ENCODE assay signal across 24 cellular contexts in genomic region chr6:166338854-166339253, GRCh38. TPM values are rescaled to one million over a fixed set of nuclear protein-coding genes. Genes with fewer than 3 reads are reported as not detected.
DNase-seq lines count a peak whose midpoint lies in the region; ATAC-seq and TF ChIP-seq lines count a peak whose summit lies in the region.
"Had no signal": no experiment of that assay in that cellular context is flagged by ENCODE, and none has a peak within 500 bp of the region (broad histone marks: within the 10 kb centered on the region; RNA-seq: fewer than 3 reads in every experiment).

No MANE protein-coding gene starts in this region.

- intact Hi-C loops in IMR-90 (cut with micrococcal nuclease): no loop called here

- peaks cover 12% of the 10 kb centered on the region for H3K9me1 ChIP-seq in IMR-90 (ENCODE audit: insufficient read depth, low read length)

- in situ Hi-C loops in IMR-90 (cut with MboI; ENCODE audit: low sequenced_read_pairs): no loop called here

- H3K23ac ChIP-seq in IMR-90 (ENCODE audit: low read depth, low read length): no peak overlapping the region

- H3K79me1 ChIP-seq in IMR-90 (ENCODE audit: low read depth in 1 of 2, low read length in 2 of 2): peaks cover 22 to 81% of the 10 kb centered on the region in 2 experiments

- H2BK15ac ChIP-seq in IMR-90 (ENCODE audit: low read depth, low read length): no peak overlapping the region

- H3K9ac ChIP-seq in BLaER1 (no peak overlapping the region), DND-41 (ENCODE audit: low read depth, low read length) (no peak overlapping the region), IMR-90 (ENCODE audit: low read depth, low read length) (no peak overlapping the region)
- H3K9ac ChIP-seq: KMS-11 had no signal

- ATAC-seq in DND-41 (ENCODE audit: insufficient read depth, low read depth): no peak
- ATAC-seq in IMR-90 (ENCODE audit: low read depth): no peak
- no peak for ATAC-seq in GM18502 (IDR thresholded peaks at IDR 0.05; ENCODE audit: poor library complexity, unreplicated experiment)
- ATAC-seq: A549, T-cell had no signal

- H3K18ac ChIP-seq in IMR-90 (ENCODE audit: low read depth, low read length): no peak overlapping the region

- CTCF ChIA-PET in IMR-90 (lab: Yijun Ruan, JAX): no interaction called here

- no peak for TF ChIP-seq POLR2A in IMR-90 (IDR thresholded peaks at IDR 0.05; ENCODE audit: low read depth, low read length)

- peaks cover 91% of the 10 kb centered on the region for H3K79me2 ChIP-seq in DND-41 (ENCODE audit: insufficient read depth, low read length)
- peaks cover 88% of the 10 kb centered on the region for H3K79me2 ChIP-seq in osteoblast (ENCODE audit: insufficient read depth, low read length)

- dilution Hi-C loops in IMR-90 (cut with HindIII; ENCODE audit: low sequenced_read_pairs, unreplicated experiment): no loop called here

- H2BK5ac ChIP-seq in IMR-90 (ENCODE audit: low read depth, low read length, poor library complexity, severe bottlenecking): no peak overlapping the region

- H3K56ac ChIP-seq in IMR-90 (ENCODE audit: extremely low read depth, insufficient read depth, low read length): no peak overlapping the region

- no peak overlapping the region for H2BK20ac ChIP-seq in IMR-90 (ENCODE audit: low read depth, low read length)

- H3K4me2 ChIP-seq in BLaER1 (peak overlapping the region; percentile 87), DND-41 (ENCODE audit: insufficient read depth, low read length) (peak overlapping the region; percentile 67), IMR-90 (ENCODE audit: low read depth, low read length) (no peak overlapping the region), osteoblast (ENCODE audit: insufficient read depth, low read length) (no peak overlapping the region)
- H3K4me2 ChIP-seq: A549, KMS-11 had no signal

- H3K27me3 ChIP-seq in BLaER1 (no peaks in the 10 kb centered on the region), DND-41 (ENCODE audit: insufficient read depth, low read length, poor library complexity) (no peaks in the 10 kb centered on the region), IMR-90 (ENCODE audit: control insufficient read depth, insufficient read depth, low read length) (no peaks in the 10 kb centered on the region), osteoblast (ENCODE audit: insufficient read depth, low read length) (no peaks in the 10 kb centered on the region)
- H3K27me3 ChIP-seq: SJSA1 had no signal

- no TSS peak for BruUV-seq in IMR-90 (replicated peaks; lab: Mats Ljungman, UMichigan)

- H2AFZ ChIP-seq in DND-41 (ENCODE audit: low read depth, low read length) (no peak overlapping the region), IMR-90 (replicated peaks; ENCODE audit: low read length, poor library complexity) (no peak overlapping the region), osteoblast (ENCODE audit: low read length) (no peak overlapping the region)

- no peak overlapping the region for H4K91ac ChIP-seq in IMR-90 (ENCODE audit: insufficient read depth, low read depth, low read length)

- no peak overlapping the region for H2AK5ac ChIP-seq in IMR-90 (ENCODE audit: low read depth, low read length)

- H4K20me1 ChIP-seq in BLaER1: peaks cover 74% of the 10 kb centered on the region
- H4K20me1 ChIP-seq in DND-41 (ENCODE audit: insufficient read depth, low read length): peaks cover 46% of the 10 kb centered on the region
- H4K20me1 ChIP-seq in IMR-90 (ENCODE audit: insufficient read depth, low read length): peaks cover 65% of the 10 kb centered on the region
- H4K20me1 ChIP-seq in osteoblast (ENCODE audit: insufficient read depth, low read length): peaks cover 60% of the 10 kb centered on the region

- H4K8ac ChIP-seq in IMR-90 (ENCODE audit: low read depth in 2 of 2, low read length in 2 of 2): no peak overlapping the region

- H3K4me3 ChIP-seq in BLaER1 (no peak overlapping the region), DND-41 (ENCODE audit: low read depth in 1 of 2, low read length in 2 of 2) (peak overlapping the region in 1 of 2 experiments; percentile 76; a peak in 2 of 4 replicates), IMR-90 (ENCODE audit: insufficient read depth, low read depth, low read length) (no peak overlapping the region), osteoblast (ENCODE audit: insufficient read depth, low read length) (no peak overlapping the region)
- H3K4me3 ChIP-seq: A549, SJSA1 had no signal

- no peak overlapping the region for H3K4ac ChIP-seq in IMR-90 (ENCODE audit: low read depth, low read length)

- H2BK120ac ChIP-seq in IMR-90 (ENCODE audit: low read depth, low read length): no peak overlapping the region

- TF ChIP-seq RAD21 in IMR-90 (IDR thresholded peaks at IDR 0.05; ENCODE audit: low read length): no peak

- H3K14ac ChIP-seq in IMR-90 (replicated peaks; ENCODE audit: low read depth, low read length): no peak overlapping the region

- DNase-seq in DND-41 (no peak), IMR-90 (no peak), osteoblast (ENCODE audit: insufficient read length, low spot score, missing footprints) (peak; percentile 83), iPS-NIHi11 (ENCODE audit: low spot score) (no peak)
- no peak for DNase-seq in NK-92 treated with Interleukin-12 subunit alpha and Interleukin-12 subunit beta, amount 100 ng/mL, for 24 hours (lab: John Stamatoyannopoulos, UW)
- DNase-seq: AML-193, Calu3, DMS79 treated with DMSO at 0.1 percent for 48 hours, HCEC 1CT, NCI-H1092, NCI-H1417 treated with DMSO at 0.1 percent for 48 hours, NCI-H1694 treated with DMSO at 0.1 percent for 48 hours, NCI-H2081, NCI-H2227 treated with DMSO at 0.1 percent for 48 hours, NCI-H526 treated with DMSO at 0.1 percent for 48 hours, Right ventricle myocardium superior, RPMI8226, T-cell had no signal

- H3K27ac ChIP-seq in BLaER1 (no peak overlapping the region), DND-41 (ENCODE audit: low read length) (peak overlapping the region; percentile 4; the same call in 1 of the 2 replicates), IMR-90 (ENCODE audit: insufficient read depth, low read length) (no peak overlapping the region), osteoblast (ENCODE audit: low read depth, low read length) (no peak overlapping the region)
- H3K27ac ChIP-seq: A549, KMS-11, SJSA1 had no signal

- H3K9me3 ChIP-seq in BLaER1: no peaks in the 10 kb centered on the region
- H3K9me3 ChIP-seq in DND-41 (ENCODE audit: insufficient read depth, low read length, severe bottlenecking): no peaks in the 10 kb centered on the region
- H3K9me3 ChIP-seq in IMR-90 (ENCODE audit: control insufficient read depth, insufficient read depth, low read length): no peaks in the 10 kb centered on the region
- no peaks in the 10 kb centered on the region for H3K9me3 ChIP-seq in osteoblast (ENCODE audit: low read depth, low read length)
- H3K9me3 ChIP-seq: A549, SJSA1 had no signal

- no peak overlapping the region for H4K5ac ChIP-seq in IMR-90 (ENCODE audit: low read depth, low read length)

- peaks cover 86% of the 10 kb centered on the region for H3K4me1 ChIP-seq in BLaER1
- H3K4me1 ChIP-seq in DND-41 (ENCODE audit: insufficient read depth, low read length): peaks cover 86% of the 10 kb centered on the region
- H3K4me1 ChIP-seq in IMR-90 (ENCODE audit: control insufficient read depth, insufficient read depth, low read length): no peaks in the 10 kb centered on the region; the same call in 1 of the 2 replicates
- peaks cover 14% of the 10 kb centered on the region for H3K4me1 ChIP-seq in osteoblast (ENCODE audit: insufficient read depth, low read length)

- H3K36me3 ChIP-seq in BLaER1 (peaks cover 58% of the 10 kb centered on the region), DND-41 (ENCODE audit: insufficient read depth, low read length) (peaks cover 60% of the 10 kb centered on the region), IMR-90 (ENCODE audit: control insufficient read depth, insufficient read depth, low read length) (peaks cover 22% of the 10 kb centered on the region), osteoblast (ENCODE audit: insufficient read depth, low read length) (peaks cover 28% of the 10 kb centered on the region)

- TF ChIP-seq CTCF in DND-41 (IDR thresholded peaks at IDR 0.05; ENCODE audit: borderline replicate concordance, extremely low read depth, low read length, poor library complexity, severe bottlenecking) (no peak), IMR-90 (conservative IDR thresholded peaks at IDR 0.05; ENCODE audit: low read depth, low read length) (no peak), osteoblast (IDR thresholded peaks at IDR 0.05; ENCODE audit: extremely low read depth, low read depth, low read length) (no peak)

- POLR2A ChIA-PET in IMR-90 (lab: Charles Lee; ENCODE audit: unreplicated experiment): no interaction called here

- 97% methylated on average over 6 of the region's 9 CpGs; no CpG with 5 or more reads in 1 of the 2 experiments for WGBS in IMR-90 (ENCODE audit: extremely low coverage in 2 of 2, insufficient read length in 1 of 2), 2 experiments

- H2AK9ac ChIP-seq in IMR-90 (replicated peaks; ENCODE audit: low read depth, low read length, poor library complexity): peak overlapping the region; percentile 45

TF ChIP-seq in IMR-90, 13 proteins besides CTCF, POLR2A, EP300 and RAD21 (continues in another document):
- TF ChIP-seq SMC3 (IDR thresholded peaks at IDR 0.05; ENCODE audit: low read depth, low read length) (no peak), CHD1 (IDR thresholded peaks at IDR 0.05; ENCODE audit: low read depth, low read length) (no peak)
- TF ChIP-seq, protein P1, sequence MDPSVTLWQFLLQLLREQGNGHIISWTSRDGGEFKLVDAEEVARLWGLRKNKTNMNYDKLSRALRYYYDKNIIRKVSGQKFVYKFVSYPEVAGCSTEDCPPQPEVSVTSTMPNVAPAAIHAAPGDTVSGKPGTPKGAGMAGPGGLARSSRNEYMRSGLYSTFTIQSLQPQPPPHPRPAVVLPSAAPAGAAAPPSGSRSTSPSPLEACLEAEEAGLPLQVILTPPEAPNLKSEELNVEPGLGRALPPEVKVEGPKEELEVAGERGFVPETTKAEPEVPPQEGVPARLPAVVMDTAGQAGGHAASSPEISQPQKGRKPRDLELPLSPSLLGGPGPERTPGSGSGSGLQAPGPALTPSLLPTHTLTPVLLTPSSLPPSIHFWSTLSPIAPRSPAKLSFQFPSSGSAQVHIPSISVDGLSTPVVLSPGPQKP (IDR thresholded peaks at IDR 0.05; ENCODE audit: borderline replicate concordance, low read depth, low read length): no peak

RNA-seq across cellular contexts. Expression of gene SFT2D1, which starts 3.5 kb away (rescaled TPM):
- total RNA-seq in IMR-90 (2012; rRNA removed) (10.2 and 31.9 TPM in 2 replicates), osteoblast (22.1 and 25.7 TPM in 2 replicates)
- 42.1 and 45.8 TPM in 2 replicates for polyA plus RNA-seq in IMR-90 (2012; rRNA removed)
- polyA plus RNA-seq in IMR-90 (2012; cell fraction: cytosol; rRNA removed): 51.6 and 81.2 TPM in 2 replicates
- polyA plus RNA-seq in IMR-90 (2012; cell fraction: nucleus; rRNA removed; ENCODE audit: low replicate concordance): 20.7 and 59.5 TPM in 2 replicates

RNA-seq across cellular contexts. Expression of gene PRR18, which starts 30.7 kb away (rescaled TPM):
- total RNA-seq in IMR-90 (2012; rRNA removed) (not detected in 2 replicates), osteoblast (0.29 TPM in 1 of 2 replicates, not detected in the other)
- polyA plus RNA-seq in IMR-90 (2012; rRNA removed): not detected in 2 replicates
- polyA plus RNA-seq in IMR-90 (2012; cell fraction: cytosol; rRNA removed): 0.01 TPM in 1 of 2 replicates, not detected in the other
- polyA plus RNA-seq in IMR-90 (2012; cell fraction: nucleus; rRNA removed; ENCODE audit: low replicate concordance): not detected in 2 replicates
- total RNA-seq: Right ventricle myocardium superior, T-cell had no signal
- polyA plus RNA-seq: CD14-positive monocyte had no signal

RNA-seq across cellular contexts. Expression of gene MPC1, which starts 43.9 kb away (rescaled TPM):
- total RNA-seq in IMR-90 (2012; rRNA removed) (10.9 and 16.1 TPM in 2 replicates), osteoblast (23.5 and 29.5 TPM in 2 replicates)
- polyA plus RNA-seq in IMR-90 (2012; rRNA removed): 11.8 and 12.0 TPM in 2 replicates
- 14.4 and 15.3 TPM in 2 replicates for polyA plus RNA-seq in IMR-90 (2012; cell fraction: cytosol; rRNA removed)
- 5.4 and 19.1 TPM in 2 replicates for polyA plus RNA-seq in IMR-90 (2012; cell fraction: nucleus; rRNA removed; ENCODE audit: low replicate concordance)

Comparison
In these comparisons a context has a peak if more than half of its experiments do, and no peak if none do; other contexts are left out.
1. H3K4me2 ChIP-seq: peak in BLaER1 (single experiment) and DND-41 (single experiment); none in IMR-90 (single experiment) and osteoblast (single experiment).